ENCODE assay signal across 24 cellular contexts in genomic region chr11:36480833-36481232, GRCh38.
"Had no signal": no experiment of that assay in that cellular context is flagged by ENCODE, and none has a peak within 500 bp of the region (broad histone marks: within the 10 kb centered on the region; RNA-seq: fewer than 3 reads in every experiment).

No MANE protein-coding gene starts in this region.

- H3K36me3 ChIP-seq: colonic mucosa had no signal

- H3K27me3 ChIP-seq: colonic mucosa, esophagus squamous epithelium, gastrocnemius medialis, heart right ventricle, left lung had no signal

- H3K27ac ChIP-seq: colonic mucosa, epithelial cell of prostate, esophagus squamous epithelium, gastrocnemius medialis, left lung, lower lobe of right lung had no signal

- ATAC-seq: effector memory CD8-positive, alpha-beta T cell; esophagus mucosa; gastrocnemius medialis; left cardiac atrium; left lung; lower lobe of right lung; mucosa of descending colon had no signal

- H3K9me3 ChIP-seq: colonic mucosa, esophagus squamous epithelium, gastrocnemius medialis, heart right ventricle, left lung, lower lobe of right lung, mucosa of descending colon had no signal

- DNase-seq: colonic mucosa; cortex of kidney; effector CD8-positive, alpha-beta T cell; effector memory CD8-positive, alpha-beta T cell; endodermal cell; erythroblast; esophagus squamous epithelium; foreskin fibroblast; foreskin melanocyte; gastrocnemius medialis; glutamatergic neuron; head of caudate nucleus; heart right ventricle; hippocampal formation; left cardiac atrium; left lung; lower lobe of right lung; mesenchymal stem cell; mucosa of descending colon; naive B cell had no signal

- H3K27me3 Mint-ChIP-seq: dendritic cell treated with granulocyte-macrophage colony-stimulating factor and Interleukin-4, amounts not matched to agents 40 ng/mL and 50 ng/mL, for 4 days; effector memory CD8-positive, alpha-beta T cell; naive B cell had no signal

- H3K4me1 ChIP-seq: colonic mucosa had no signal

- H3K4me3 ChIP-seq: colonic mucosa, esophagus squamous epithelium, gastrocnemius medialis, heart right ventricle, left lung, lower lobe of right lung, mucosa of descending colon had no signal

- H3K36me3 Mint-ChIP-seq: naive B cell had no signal

- H3K4me3 Mint-ChIP-seq: dendritic cell treated with granulocyte-macrophage colony-stimulating factor and Interleukin-4, amounts not matched to agents 40 ng/mL and 50 ng/mL, for 4 days; effector memory CD8-positive, alpha-beta T cell; endodermal cell; mesothelial cell of epicardium; naive B cell had no signal

- H3K9me3 Mint-ChIP-seq: dendritic cell treated with granulocyte-macrophage colony-stimulating factor and Interleukin-4, amounts not matched to agents 40 ng/mL and 50 ng/mL, for 4 days; effector memory CD8-positive, alpha-beta T cell; mesothelial cell of epicardium; naive B cell had no signal

- H3K27ac Mint-ChIP-seq: dendritic cell treated with granulocyte-macrophage colony-stimulating factor and Interleukin-4, amounts not matched to agents 40 ng/mL and 50 ng/mL, for 4 days; effector memory CD8-positive, alpha-beta T cell; endodermal cell; mesothelial cell of epicardium had no signal

- H3K4me1 Mint-ChIP-seq: endodermal cell had no signal
